Comparison of ENCODE assay signal across 8 cellular contexts in genomic region chr16:3023415-3023668, GRCh38. TPM values are rescaled to one million over a fixed set of nuclear protein-coding genes. Genes with fewer than 3 reads are reported as not detected.
DNase-seq lines count a peak whose midpoint lies in the region; ATAC-seq and TF ChIP-seq lines count a peak whose summit lies in the region.

No MANE protein-coding gene starts in this region.

- CTCF ChIA-PET in Calu3 (lab: Charles Lee), result interaction anchor here (0.6 to 7.8 kb wide), 3 partner anchors 8 to 1269 kb away, joined by 3 to 126 read pairs (median 40); no protein-coding TSS in a partner anchor

- peaks cover 27% of the 10 kb centered on the region for H3K4me1 ChIP-seq in prostate gland (replicated peaks)

- H3K27me3 ChIP-seq in prostate gland (replicated peaks; ENCODE audit: insufficient read depth), result no peaks in the 10 kb centered on the region

- DNase-seq in Calu3, result peak; percentile 82
- no peak for DNase-seq in activated T-helper 2 cell treated with anti-CD3 and anti-CD28 coated beads, Interferon-gamma antibody, Interleukin-2, Interleukin-4, amounts not matched to agents 10 μg/mL and 5 μg/mL and 100 μg/mL, durations not matched to agents 14 hours and 24 hours and 36 hours (ENCODE audit: low spot score)
- DNase-seq in glomerular visceral epithelial cell (ENCODE audit: extremely low spot score), result peak; percentile 92
- no peak for DNase-seq in prostate gland (ENCODE audit: low spot score)
- no peak for DNase-seq in NCI-H146 (lab: John Stamatoyannopoulos, UW)

- TF ChIP-seq RAD21 in Ishikawa (IDR thresholded peaks at IDR 0.05; ENCODE audit: low read depth), result no peak

- peak overlapping the region; percentile 80 for H3K4me3 Mint-ChIP-seq in Calu3 (ENCODE audit: low read depth, unreplicated experiment)
- peak overlapping the region; percentile 87 for H3K4me3 Mint-ChIP-seq in activated T-helper 2 cell treated with anti-CD3 and anti-CD28 coated beads, Interferon-gamma antibody, Interleukin-2, Interleukin-4, amounts not matched to agents 10 μg/mL and 5 μg/mL and 100 μg/mL, durations not matched to agents 14 hours and 24 hours and 36 hours (ENCODE audit: low read depth)

- no peak for TF ChIP-seq POLR2A in prostate gland (IDR thresholded peaks at IDR 0.05)

- no peaks in the 10 kb centered on the region for H3K27me3 Mint-ChIP-seq in Calu3 (ENCODE audit: unreplicated experiment)
- peaks cover 7% of the 10 kb centered on the region for H3K27me3 Mint-ChIP-seq in activated T-helper 2 cell treated with anti-CD3 and anti-CD28 coated beads, Interferon-gamma antibody, Interleukin-2, Interleukin-4, amounts not matched to agents 10 μg/mL and 5 μg/mL and 100 μg/mL, durations not matched to agents 14 hours and 24 hours and 36 hours (ENCODE audit: low read depth)

- H3K4me1 Mint-ChIP-seq in Calu3 (ENCODE audit: low read depth, unreplicated experiment), result peaks cover 30% of the 10 kb centered on the region
- peaks cover 37% of the 10 kb centered on the region for H3K4me1 Mint-ChIP-seq in activated T-helper 2 cell treated with anti-CD3 and anti-CD28 coated beads, Interferon-gamma antibody, Interleukin-2, Interleukin-4, amounts not matched to agents 10 μg/mL and 5 μg/mL and 100 μg/mL, durations not matched to agents 14 hours and 24 hours and 36 hours (ENCODE audit: low read depth)

- H3K9me3 ChIP-seq in prostate gland, result no peaks in the 10 kb centered on the region

- no peaks in the 10 kb centered on the region for H3K36me3 ChIP-seq in prostate gland

- no TSS peak for BruUV-seq in Calu3 (replicated peaks; lab: Mats Ljungman, UMichigan)

- TF ChIP-seq CTCF in Calu3 (IDR thresholded peaks at IDR 0.05; ENCODE audit: unreplicated experiment) (no peak), prostate gland (IDR thresholded peaks at IDR 0.05) (no peak)

- no peak for ATAC-seq in HG03432 (IDR thresholded peaks at IDR 0.05; ENCODE audit: unreplicated experiment)
- ATAC-seq in HG02678 (IDR thresholded peaks at IDR 0.05; ENCODE audit: unreplicated experiment), result no peak

- no peaks in the 10 kb centered on the region for H3K9me3 Mint-ChIP-seq in Calu3 (ENCODE audit: low read depth, unreplicated experiment)
- no peaks in the 10 kb centered on the region for H3K9me3 Mint-ChIP-seq in activated T-helper 2 cell treated with anti-CD3 and anti-CD28 coated beads, Interferon-gamma antibody, Interleukin-2, Interleukin-4, amounts not matched to agents 10 μg/mL and 5 μg/mL and 100 μg/mL, durations not matched to agents 14 hours and 24 hours and 36 hours

- 0% methylated on average over 6 of the region's 6 CpGs for WGBS in prostate gland

- peak overlapping the region; percentile 89 to 94 for H3K27ac ChIP-seq in prostate gland

- no peak; the same call in 1 of the 2 replicates for TF ChIP-seq EP300 in Ishikawa (IDR thresholded peaks at IDR 0.05; ENCODE audit: borderline replicate concordance)

- peaks cover 88% of the 10 kb centered on the region for H3K36me3 Mint-ChIP-seq in Calu3 (ENCODE audit: insufficient read depth, unreplicated experiment)
- peaks cover 28% of the 10 kb centered on the region for H3K36me3 Mint-ChIP-seq in activated T-helper 2 cell treated with anti-CD3 and anti-CD28 coated beads, Interferon-gamma antibody, Interleukin-2, Interleukin-4, amounts not matched to agents 10 μg/mL and 5 μg/mL and 100 μg/mL, durations not matched to agents 14 hours and 24 hours and 36 hours (ENCODE audit: low read depth)

- peak overlapping the region; percentile 89 for H3K27ac Mint-ChIP-seq in Calu3 (ENCODE audit: unreplicated experiment)
- H3K27ac Mint-ChIP-seq in activated T-helper 2 cell treated with anti-CD3 and anti-CD28 coated beads, Interferon-gamma antibody, Interleukin-2, Interleukin-4, amounts not matched to agents 10 μg/mL and 5 μg/mL and 100 μg/mL, durations not matched to agents 14 hours and 24 hours and 36 hours, result peak overlapping the region; percentile 90

- H3K4me3 ChIP-seq in prostate gland, result peak overlapping the region; percentile 38 to 63

- intact Hi-C loops in Calu3 (cut with micrococcal nuclease; ENCODE audit: unreplicated experiment) (no loop called here), prostate gland (cut with DNase I) (no loop called here)
- intact Hi-C loops in activated T-helper 2 cell treated with anti-CD3 and anti-CD28 coated beads, Interferon-gamma antibody, Interleukin-2, Interleukin-4, amounts not matched to agents 10 μg/mL and 5 μg/mL and 100 μg/mL, durations not matched to agents 14 hours and 24 hours and 36 hours (cut with micrococcal nuclease), result loop anchor here (2.0 to 10.0 kb wide), 3 partner anchors 41 to 119 kb away; partner anchors contain the start of gene PKMYT1

TF ChIP-seq in Ishikawa, 13 proteins besides CTCF, POLR2A, EP300 and RAD21:
- TF ChIP-seq TEAD4 (IDR thresholded peaks at IDR 0.05), result no peak; the same call in 1 of the 2 replicates
- no peak for TF ChIP-seq CEBPB (IDR thresholded peaks at IDR 0.05)
- peak; percentile 77 for TF ChIP-seq NFIC (IDR thresholded peaks at IDR 0.05)
- TF ChIP-seq TAF1 (IDR thresholded peaks at IDR 0.05; ENCODE audit: low read depth), result no peak
- TF ChIP-seq REST (IDR thresholded peaks at IDR 0.05; ENCODE audit: low read depth), result no peak
- 0 out of 2 replicates have a peak, but pooled peaks have one; percentile 18 for TF ChIP-seq CREB1 (IDR thresholded peaks at IDR 0.05; ENCODE audit: low read depth)
- TF ChIP-seq USF1 (IDR thresholded peaks at IDR 0.05), result no peak
- no peak for TF ChIP-seq MAX (IDR thresholded peaks at IDR 0.05)
- TF ChIP-seq FOXM1 (IDR thresholded peaks at IDR 0.05; ENCODE audit: borderline replicate concordance, low read depth), result no peak
- no peak for TF ChIP-seq YY1 (IDR thresholded peaks at IDR 0.05; ENCODE audit: low read depth)
- no peak for TF ChIP-seq EGR1 (IDR thresholded peaks at IDR 0.05)

RNA-seq across cellular contexts. Expression of gene HCFC1R1, which starts 0.4 kb away (rescaled TPM):
- total RNA-seq in Calu3 (2022) (61.1 and 75.4 TPM in 2 replicates), prostate gland (10 to 100 TPM; 52.4 to 67.0 TPM)
- 29.9 and 30.3 TPM in 2 replicates for total RNA-seq in activated T-helper 2 cell treated with anti-CD3 and anti-CD28 coated beads, Interferon-gamma antibody, Interleukin-2, Interleukin-4, amounts not matched to agents 10 μg/mL and 5 μg/mL and 100 μg/mL, durations not matched to agents 14 hours and 24 hours and 36 hours

RNA-seq across cellular contexts. Expression of gene THOC6, which starts 0.5 kb away (rescaled TPM):
- 50.8 and 54.4 TPM in 2 replicates for total RNA-seq in Calu3 (2022)
- total RNA-seq in activated T-helper 2 cell treated with anti-CD3 and anti-CD28 coated beads, Interferon-gamma antibody, Interleukin-2, Interleukin-4, amounts not matched to agents 10 μg/mL and 5 μg/mL and 100 μg/mL, durations not matched to agents 14 hours and 24 hours and 36 hours, result 59.0 and 59.1 TPM in 2 replicates
- total RNA-seq in prostate gland, result 10 to 100 TPM; 22.9 to 28.0 TPM

RNA-seq across cellular contexts. Expression of gene TNFRSF12A, which starts 3.2 kb away (rescaled TPM):
- total RNA-seq in Calu3 (2022) (478 and 509 TPM in 2 replicates), prostate gland (10 to 100 TPM; 57.4 to 59.0 TPM)
- total RNA-seq in activated T-helper 2 cell treated with anti-CD3 and anti-CD28 coated beads, Interferon-gamma antibody, Interleukin-2, Interleukin-4, amounts not matched to agents 10 μg/mL and 5 μg/mL and 100 μg/mL, durations not matched to agents 14 hours and 24 hours and 36 hours, result 9.6 and 11.6 TPM in 2 replicates

RNA-seq across cellular contexts. Expression of gene CLDN6, which starts 5.4 kb away (rescaled TPM):
- 1.2 and 2.1 TPM in 2 replicates for total RNA-seq in Calu3 (2022)
- not detected in 2 replicates for total RNA-seq in activated T-helper 2 cell treated with anti-CD3 and anti-CD28 coated beads, Interferon-gamma antibody, Interleukin-2, Interleukin-4, amounts not matched to agents 10 μg/mL and 5 μg/mL and 100 μg/mL, durations not matched to agents 14 hours and 24 hours and 36 hours
- under 1 TPM in 1 of 2 donors, not detected in 1; 0.14 TPM for total RNA-seq in prostate gland

RNA-seq across cellular contexts. Expression of gene CLDN9, which starts 10.6 kb away (rescaled TPM):
- total RNA-seq in Calu3 (2022), result 13.5 and 17.8 TPM in 2 replicates
- 0.11 and 0.14 TPM in 2 replicates for total RNA-seq in activated T-helper 2 cell treated with anti-CD3 and anti-CD28 coated beads, Interferon-gamma antibody, Interleukin-2, Interleukin-4, amounts not matched to agents 10 μg/mL and 5 μg/mL and 100 μg/mL, durations not matched to agents 14 hours and 24 hours and 36 hours
- total RNA-seq in prostate gland, result under 1 TPM in 1 of 2 donors, not detected in 1; 0.91 TPM

Comparison
In these comparisons a context has a peak if more than half of its experiments do, and no peak if none do; other contexts are left out.
1. DNase-seq: peak in Calu3 (single experiment) and glomerular visceral epithelial cell (single experiment); none in activated T-helper 2 cell treated with anti-CD3 and anti-CD28 coated beads, Interferon-gamma antibody, Interleukin-2, Interleukin-4, amounts not matched to agents 10 μg/mL and 5 μg/mL and 100 μg/mL, durations not matched to agents 14 hours and 24 hours and 36 hours (single experiment), prostate gland (single experiment) and NCI-H146 (single experiment).